ENCODE assay signal across 8 cellular contexts in genomic region chr2:101696272-101697123, GRCh38. TPM values are rescaled to one million over a fixed set of nuclear protein-coding genes. Genes with fewer than 3 reads are reported as not detected.
A peak's percentile ranks its signal among the peaks of the same experiment; 100 is the strongest.
DNase-seq lines count a peak whose midpoint lies in the region; ATAC-seq and TF ChIP-seq lines count a peak whose summit lies in the region.

No MANE protein-coding gene starts in this region.

- TF ChIP-seq POLR2A in right lobe of liver (IDR thresholded peaks at IDR 0.05) = no peak

- H3K4me1 ChIP-seq in right lobe of liver (peaks cover 0 to 16% (median 4%) of the 10 kb centered on the region in 4 donors), thymus (ENCODE audit: control insufficient read depth, insufficient read depth, low read length) (peaks cover 23% of the 10 kb centered on the region)

- H3K4me3 ChIP-seq in GM06990 (replicated peaks; ENCODE audit: low read depth, low read length) (peak overlapping the region; percentile 59), right lobe of liver (peak overlapping the region; percentile 44 to 67 (median 67)), thymus (ENCODE audit: low read length) (peak overlapping the region; percentile 84)

- intact Hi-C loops in right lobe of liver (cut with DNase I) = no loop called here

- H3K36me3 ChIP-seq in GM06990 (ENCODE audit: control insufficient read depth, insufficient read depth, low read length) = no peaks in the 10 kb centered on the region
- H3K36me3 ChIP-seq in right lobe of liver = no peaks in the 10 kb centered on the region
- H3K36me3 ChIP-seq in thymus (ENCODE audit: control insufficient read depth, insufficient read depth) = no peaks in the 10 kb centered on the region

- no peak for DNase-seq in GM06990 (ENCODE audit: extremely low read depth, insufficient read length)
- DNase-seq in NCI-H510A treated with DMSO at 0.1 percent for 48 hours (lab: John Stamatoyannopoulos, UW) = peak; percentile 45
- peak; percentile 28 for DNase-seq in cerebellum (ENCODE audit: low spot score)
- no peak for DNase-seq in right lobe of liver
- no peak for DNase-seq in OCI-M1 (lab: John Stamatoyannopoulos, UW)
- DNase-seq in activated CD8-positive, alpha-beta memory T cell treated with anti-CD3 and anti-CD28 coated beads, Interleukin-2, amount 50 U/mL, for 4 hours = no peak

- H3K9me3 ChIP-seq in right lobe of liver (no peaks in the 10 kb centered on the region), thymus (ENCODE audit: control insufficient read depth) (no peaks in the 10 kb centered on the region)

- peaks cover 3% of the 10 kb centered on the region; the same call in 1 of the 2 replicates for H3K27me3 ChIP-seq in GM06990 (replicated peaks; ENCODE audit: control insufficient read depth, insufficient read depth, low read length)
- H3K27me3 ChIP-seq in right lobe of liver = no peaks in the 10 kb centered on the region
- no peaks in the 10 kb centered on the region for H3K27me3 ChIP-seq in thymus (ENCODE audit: control insufficient read depth, insufficient read depth)

- TF ChIP-seq CTCF in GM06990 (IDR thresholded peaks at IDR 0.05; ENCODE audit: insufficient read depth, low read length, poor library complexity, severe bottlenecking) = no peak
- TF ChIP-seq CTCF in right lobe of liver (IDR thresholded peaks at IDR 0.05) = no peak

- H3K27ac ChIP-seq in right lobe of liver (peak overlapping the region; percentile 70 to 84 (median 83)), thymus (ENCODE audit: low read depth) (peak overlapping the region; percentile 75)

- peak in 2 of 4 donors; percentile 0 to 4 for ATAC-seq in right lobe of liver
- no peak for ATAC-seq in HG02571 (IDR thresholded peaks at IDR 0.05; ENCODE audit: unreplicated experiment)

- WGBS in right lobe of liver (ENCODE audit: insufficient coverage, low coverage, low lambda C conversion rate, missing lambda C conversion rate) = 31% methylated on average over 30 of the region's 31 CpGs
- WGBS in thymus = 25% methylated on average over 31 of the region's 31 CpGs

RNA-seq across cellular contexts. Expression of gene MAP4K4, which starts 1.0 kb away (rescaled TPM):
- total RNA-seq in cerebellum (190 TPM), right lobe of liver (10 to 100 TPM; 29.8 to 36.5 (median 31.1) TPM)
- polyA plus RNA-seq in thymus = 22.4 TPM

Comparison
In these comparisons a context has a peak if more than half of its experiments do, and no peak if none do; other contexts are left out.
1. DNase-seq: peak in NCI-H510A treated with DMSO at 0.1 percent for 48 hours (single experiment) and cerebellum (single experiment); none in GM06990 (single experiment), right lobe of liver (0 of 3), OCI-M1 (single experiment) and activated CD8-positive, alpha-beta memory T cell treated with anti-CD3 and anti-CD28 coated beads, Interleukin-2, amount 50 U/mL, for 4 hours (single experiment).
2. Peak in every context shown above with its lines, with median percentiles within 50 percentile points of each other: H3K4me3 ChIP-seq.